Comparison of ENCODE assay signal across 27 cellular contexts in the genomic region with DNA sequence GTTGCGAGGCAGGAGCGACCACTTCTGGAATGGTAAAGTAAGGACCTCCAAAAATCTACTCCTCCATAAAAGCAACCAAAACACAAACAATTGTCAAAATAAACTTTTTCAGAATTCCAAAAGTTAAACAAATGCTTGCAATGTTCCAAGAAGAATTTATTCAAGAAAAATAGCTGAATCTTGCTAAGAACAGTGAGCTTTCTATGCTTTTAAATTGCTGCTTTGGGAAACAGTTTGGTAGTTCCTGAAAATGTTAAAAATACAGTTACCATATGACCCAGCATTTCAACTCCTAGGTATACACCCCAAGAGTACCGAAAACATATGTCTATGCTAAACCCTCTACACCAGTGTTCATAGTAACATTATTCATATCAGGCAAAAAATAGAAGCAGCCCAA.
"Had no signal": no experiment of that assay in that cellular context is flagged by ENCODE, and none has a peak within 500 bp of the region (broad histone marks: within the 10 kb centered on the region; RNA-seq: fewer than 3 reads in every experiment).

No MANE protein-coding gene starts in this region.

- H3K79me2 ChIP-seq: parathyroid adenoma had no signal

- H3K27me3 ChIP-seq: left lung, neural progenitor cell, neutrophil, right atrium auricular region, right lobe of liver, tibial nerve, uterus had no signal

- H3K4me3 ChIP-seq: left lung, lower lobe of right lung, neural progenitor cell, right atrium auricular region, right lobe of liver, smooth muscle cell, tibial nerve, uterus had no signal

- H3K4me1 ChIP-seq: left lung, lower lobe of right lung, parathyroid adenoma, right atrium auricular region, right lobe of liver, uterus had no signal

- H2AFZ ChIP-seq: neural progenitor cell, parathyroid adenoma had no signal

- ATAC-seq: left colon; left lung; lower lobe of right lung; natural killer cell; right lobe of liver; stimulated activated memory B cell treated with anti-CD40 and anti-IgM and Interleukin-4, amounts not matched to agents 10 μg/mL and 1 μg/mL and 100 μg/mL, for 72 hours; stimulated activated naive CD8-positive, alpha-beta T cell treated with anti-CD3 and anti-CD28 coated beads, Interleukin-15, amount 100 ng/mL, for 72 hours had no signal

- H3K27ac ChIP-seq: left lung, lower lobe of right lung, neural progenitor cell, neutrophil, parathyroid adenoma, right atrium auricular region, right lobe of liver, tibial nerve, uterus had no signal

- H3K36me3 ChIP-seq: left lung, lower lobe of right lung, neural progenitor cell, neutrophil, right atrium auricular region, right lobe of liver, tibial nerve, uterus had no signal

- H3K9me3 ChIP-seq: left lung, lower lobe of right lung, neutrophil, right atrium auricular region, right lobe of liver, tibial nerve, uterus had no signal

- DNase-seq: immature natural killer cell; kidney; left colon; left lung; lower lobe of right lung; mammary epithelial cell; mesendoderm; naive B cell; natural killer cell; nephron progenitor cell; occipital lobe; right lobe of liver; stimulated activated CD4-positive, alpha-beta T cell treated with anti-CD3 and anti-CD28 coated beads, Interleukin-1b, Interleukin-23, amount 100 ng/mL, for 48 hours; stimulated activated CD4-positive, alpha-beta T cell treated with anti-CD3 and anti-CD28 coated beads, Interleukin-2, amount 100 ng/mL, for 48 hours; stimulated activated CD4-positive, alpha-beta T cell treated with anti-CD3 and anti-CD28 coated beads, Interleukin-4, amount 100 ng/mL, for 4 hours; stimulated activated CD8-positive, alpha-beta memory T cell treated with anti-CD3 and anti-CD28 coated beads, Interleukin-4, amount 100 ng/mL, for 48 hours; stimulated activated naive CD4-positive, alpha-beta T cell treated with Interleukin-2 at 50 U/mL for 16 hours; stimulated activated naive CD8-positive, alpha-beta T cell treated with anti-CD3 and anti-CD28 coated beads, Interleukin-15, amount 100 ng/mL, for 72 hours; substantia nigra; uterus had no signal

- H3K9ac ChIP-seq: neural progenitor cell, parathyroid adenoma had no signal

- H3K4me2 ChIP-seq: neural progenitor cell, smooth muscle cell had no signal
